Comparison of ENCODE assay signal across 23 cellular contexts in the genomic region with DNA sequence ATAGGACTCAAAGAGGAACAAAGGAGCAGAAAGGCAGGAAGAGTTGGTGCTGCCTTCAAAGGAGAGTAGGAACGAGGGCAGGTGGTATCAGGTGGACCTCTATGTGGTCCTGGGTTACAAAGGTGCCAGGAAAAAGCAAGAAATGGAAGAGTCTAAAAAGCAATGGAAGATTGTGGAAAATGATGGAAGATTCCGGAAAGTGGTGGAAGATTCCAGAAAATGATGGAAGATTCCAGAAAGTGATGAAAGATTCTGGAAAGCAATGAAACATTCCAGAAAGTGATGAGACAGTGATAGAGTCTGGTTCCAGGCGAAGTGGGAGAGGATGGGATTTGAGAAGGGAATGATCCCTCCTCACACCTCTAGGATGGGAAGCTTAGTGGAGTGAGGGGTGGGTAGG. TPM values are rescaled to one million over a fixed set of nuclear protein-coding genes. Genes with fewer than 3 reads are reported as not detected.
DNase-seq lines count a peak whose midpoint lies in the region; ATAC-seq, FAIRE-seq and TF ChIP-seq lines count a peak whose summit lies in the region.
"Had no signal": no experiment of that assay in that cellular context is flagged by ENCODE, and none has a peak within 500 bp of the region (broad histone marks: within the 10 kb centered on the region; RNA-seq: fewer than 3 reads in every experiment).

No MANE protein-coding gene starts in this region.

- no peak overlapping the region for H3K4me2 ChIP-seq in GM12878 (ENCODE audit: control insufficient read depth, insufficient read depth)

- H3K27ac ChIP-seq in GM12878 (ENCODE audit: control insufficient read depth, insufficient read depth) (no peak overlapping the region), vagina (peak overlapping the region; percentile 39), foreskin keratinocyte (no peak overlapping the region)

- no peak overlapping the region for H3K9ac ChIP-seq in GM12878 (ENCODE audit: control insufficient read depth, insufficient read depth, low read length)

- no peak for FAIRE-seq in GM12878 (lab: Jason Lieb, UNC)
- FAIRE-seq in bronchial epithelial cell (lab: Jason Lieb, UNC): peak; percentile 79
- FAIRE-seq: A204.1, GM12891 had no signal

- RAD21 ChIA-PET in GM12878 (lab: Charles Lee; ENCODE audit: unreplicated experiment): no interaction called here

- TF ChIP-seq RAD21 in GM12878 (IDR thresholded peaks at IDR 0.05; ENCODE audit: insufficient read depth, low read depth, low read length): no peak

- H3K27ac Mint-ChIP-seq in immature natural killer cell: no peak overlapping the region
- H3K27ac Mint-ChIP-seq: CD4-positive, CD25-positive, alpha-beta regulatory T cell; CD8-positive, alpha-beta memory T cell; HFFc6 had no signal

- no peak for TF ChIP-seq POLR2A in GM12878 (IDR thresholded peaks at IDR 0.05; ENCODE audit: low read depth, low read length)
- TF ChIP-seq POLR2A in vagina (IDR thresholded peaks at IDR 0.05): no peak

- SMC1A ChIA-PET in GM12878 (lab: Charles Lee; ENCODE audit: uncharacterized antibody, unreplicated experiment): no interaction called here

- no peak for TF ChIP-seq CTCF in GM12878 (IDR thresholded peaks at IDR 0.05 in 2 of 3, conservative IDR thresholded peaks at IDR 0.05 in 1 of 3; ENCODE audit: control insufficient read depth in 2 of 3, extremely low read depth in 1 of 3, insufficient read depth in 1 of 3, low read depth in 3 of 3, low read length in 3 of 3)
- TF ChIP-seq CTCF in bronchial epithelial cell (IDR thresholded peaks at IDR 0.05; ENCODE audit: insufficient read depth, low read length, severe bottlenecking): no peak
- no peak for TF ChIP-seq CTCF in vagina (IDR thresholded peaks at IDR 0.05)
- no peak for TF ChIP-seq CTCF in foreskin keratinocyte (conservative IDR thresholded peaks at IDR 0.05)

- CTCF ChIA-PET in GM12878 (lab: Yijun Ruan, JAX): no interaction called here

- intact Hi-C loops in GM12878 (cut with micrococcal nuclease; ENCODE audit: unreplicated experiment) (no loop called here), vagina (cut with DNase I) (no loop called here)

- no peaks in the 10 kb centered on the region for H3K79me2 ChIP-seq in GM12878 (ENCODE audit: control insufficient read depth, insufficient read depth, low read length)

- POLR2A ChIA-PET in GM12878 (lab: Charles Lee): interaction anchor here (1.0 kb wide), 1 partner anchor 15 kb away, joined by 3 read pairs; no protein-coding TSS in a partner anchor

- DNase-seq in GM12878 (ENCODE audit: low read depth, low spot score) (no peak), bronchial epithelial cell (ENCODE audit: low read depth) (no peak), left lobe of liver (ENCODE audit: low spot score) (no peak), vagina (ENCODE audit: extremely low spot score in 2 of 2) (no peak), immature natural killer cell (no peak), foreskin keratinocyte (no peak)
- DNase-seq: ACHN; BE2C; C1 segment of cervical spinal cord; CD4-positive, CD25-positive, alpha-beta regulatory T cell; CD8-positive, alpha-beta memory T cell; COR-L47; DMS 273 treated with DMSO at 0.1 percent for 48 hours; DMS53; DND-41; EL; GOT3; H7; HFFc6 had no signal

- no peak overlapping the region for H2AFZ ChIP-seq in GM12878 (ENCODE audit: control insufficient read depth, low read depth, low read length)

- no peaks in the 10 kb centered on the region for H3K4me1 Mint-ChIP-seq in immature natural killer cell
- H3K4me1 Mint-ChIP-seq: CD4-positive, CD25-positive, alpha-beta regulatory T cell; CD8-positive, alpha-beta memory T cell had no signal

- no peaks in the 10 kb centered on the region for H3K9me3 Mint-ChIP-seq in immature natural killer cell

- H3K27me3 ChIP-seq in GM12878 (replicated peaks in 1 of 2; ENCODE audit: control insufficient read depth in 2 of 2, insufficient read depth in 2 of 2, low read length in 1 of 2): no peaks in the 10 kb centered on the region
- no peaks in the 10 kb centered on the region for H3K27me3 ChIP-seq in bronchial epithelial cell (ENCODE audit: control insufficient read depth, insufficient read depth, low read length)
- no peaks in the 10 kb centered on the region for H3K27me3 ChIP-seq in vagina
- H3K27me3 ChIP-seq in foreskin keratinocyte: no peaks in the 10 kb centered on the region
- H3K27me3 ChIP-seq: BE2C had no signal

- H3K4me3 Mint-ChIP-seq in immature natural killer cell: no peak overlapping the region
- H3K4me3 Mint-ChIP-seq: CD4-positive, CD25-positive, alpha-beta regulatory T cell; CD8-positive, alpha-beta memory T cell; HFFc6 had no signal

- no peak for ATAC-seq in GM12878
- ATAC-seq in left lobe of liver: peak; percentile 32
- no peak for ATAC-seq in HG02571 (IDR thresholded peaks at IDR 0.05; ENCODE audit: unreplicated experiment)
- no peak for ATAC-seq in foreskin keratinocyte
- ATAC-seq: HCT116 had no signal

- no peaks in the 10 kb centered on the region for H3K4me1 ChIP-seq in GM12878 (ENCODE audit: control insufficient read depth, insufficient read depth, low read length)
- no peaks in the 10 kb centered on the region for H3K4me1 ChIP-seq in vagina
- H3K4me1 ChIP-seq in foreskin keratinocyte: no peaks in the 10 kb centered on the region
- H3K4me1 ChIP-seq: BE2C had no signal

- H3K36me3 ChIP-seq in GM12878 (ENCODE audit: control insufficient read depth in 2 of 2, insufficient read depth in 2 of 2, low read length in 1 of 2) (peaks cover 10 to 26% of the 10 kb centered on the region in 2 experiments), bronchial epithelial cell (ENCODE audit: control insufficient read depth, insufficient read depth, low read length) (no peaks in the 10 kb centered on the region), vagina (peaks cover 12 to 82% of the 10 kb centered on the region in 2 donors)

- H4K20me1 ChIP-seq in GM12878 (ENCODE audit: control insufficient read depth, insufficient read depth): no peaks in the 10 kb centered on the region

- peaks cover 0 to 3% (median 0%) of the 10 kb centered on the region in 3 donors for H3K36me3 Mint-ChIP-seq in immature natural killer cell
- H3K36me3 Mint-ChIP-seq: CD4-positive, CD25-positive, alpha-beta regulatory T cell had no signal

- peaks cover 0 to 2% (median 2%) of the 10 kb centered on the region in 3 donors for H3K27me3 Mint-ChIP-seq in immature natural killer cell (ENCODE audit: low read depth in 3 of 3)
- H3K27me3 Mint-ChIP-seq: CD4-positive, CD25-positive, alpha-beta regulatory T cell had no signal

- no peak overlapping the region for H3K4me3 ChIP-seq in GM12878
- H3K4me3 ChIP-seq in bronchial epithelial cell (ENCODE audit: low read depth, low read length): no peak overlapping the region
- no peak overlapping the region for H3K4me3 ChIP-seq in vagina

- H3K9me3 ChIP-seq in GM12878 (replicated peaks; ENCODE audit: control insufficient read depth, insufficient read depth, low read length) (peaks cover 11% of the 10 kb centered on the region), vagina (peaks cover 12% of the 10 kb centered on the region)
- H3K9me3 ChIP-seq: BE2C had no signal

- no TSS peak for BruUV-seq in GM12878 (replicated peaks; lab: Mats Ljungman, UMichigan)

- peak in 1 of 2 experiments; percentile 72; a peak in 1 of 4 replicates for TF ChIP-seq EP300 in GM12878 (IDR thresholded peaks at IDR 0.05; ENCODE audit: borderline replicate concordance in 1 of 2, control insufficient read depth in 1 of 2, low read depth in 2 of 2, low read length in 2 of 2)

- in situ Hi-C loops in GM12878 (cut with MboI): no loop called here

- WGBS in GM12878 (ENCODE audit: insufficient coverage, insufficient replicate concordance, low lambda C conversion rate, missing lambda C conversion rate): 47% methylated on average over 3 of the region's 3 CpGs

TF ChIP-seq in GM12878, 131 proteins besides CTCF, POLR2A, EP300 and RAD21:
- TF ChIP-seq, protein P1, sequence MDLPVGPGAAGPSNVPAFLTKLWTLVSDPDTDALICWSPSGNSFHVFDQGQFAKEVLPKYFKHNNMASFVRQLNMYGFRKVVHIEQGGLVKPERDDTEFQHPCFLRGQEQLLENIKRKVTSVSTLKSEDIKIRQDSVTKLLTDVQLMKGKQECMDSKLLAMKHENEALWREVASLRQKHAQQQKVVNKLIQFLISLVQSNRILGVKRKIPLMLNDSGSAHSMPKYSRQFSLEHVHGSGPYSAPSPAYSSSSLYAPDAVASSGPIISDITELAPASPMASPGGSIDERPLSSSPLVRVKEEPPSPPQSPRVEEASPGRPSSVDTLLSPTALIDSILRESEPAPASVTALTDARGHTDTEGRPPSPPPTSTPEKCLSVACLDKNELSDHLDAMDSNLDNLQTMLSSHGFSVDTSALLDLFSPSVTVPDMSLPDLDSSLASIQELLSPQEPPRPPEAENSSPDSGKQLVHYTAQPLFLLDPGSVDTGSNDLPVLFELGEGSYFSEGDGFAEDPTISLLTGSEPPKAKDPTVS (IDR thresholded peaks at IDR 0.05; ENCODE audit: low read depth, low read length): peak; percentile 100
- TF ChIP-seq POLR2AphosphoS2 (IDR thresholded peaks at IDR 0.05; ENCODE audit: low read depth, low read length): no peak

RNA-seq across cellular contexts. Expression of a gene that starts 55.3 kb away (rescaled TPM):
- 34.6 and 36.2 TPM in 2 replicates for total RNA-seq in GM12878 (2013; cell fraction: nucleolus; rRNA removed)
- total RNA-seq in GM12878 (2014; rRNA removed) (11.0 and 12.4 TPM in 2 replicates), GM12878 (2014; rRNA removed; fragmentation: Illumina TruSeq; extraction: Trizol) (10.9 and 11.4 TPM in 2 replicates), GM12878 (2021) (10.7 and 12.1 TPM in 2 replicates), bronchial epithelial cell (11.6 and 14.0 TPM in 2 replicates), left lobe of liver (3.0 TPM), vagina (10.1 TPM), foreskin keratinocyte (6.4 and 7.8 TPM in 2 replicates)
- 2.2 TPM for polyA plus RNA-seq in GM12878 (2011; ENCODE audit: low read depth)
- polyA plus RNA-seq in GM12878 (2011; rRNA removed) (10.4 and 11.8 TPM in 2 replicates), GM12878 (2014; fragmentation: Illumina TruSeq; extraction: Trizol) (4.8 and 5.0 TPM in 2 replicates), GM12878 (2014; fragmentation: Nextera tagmentation; extraction: Ambion mirVana) (1 to 10 TPM; 5.0 to 5.5 TPM), GM12878 (2014; rRNA removed) (3.8 and 3.9 TPM in 2 replicates), GM12878 (2016; fragmentation: Nextera tagmentation; extraction: Ambion mirVana) (1 to 10 TPM; 8.1 to 10.0 TPM), immature natural killer cell (1 to 10 TPM; 2.1 to 8.4 (median 2.4) TPM), foreskin keratinocyte (1.6 and 1.9 TPM in 2 replicates)
- polyA plus RNA-seq in GM12878 (2011; cell fraction: cytosol; rRNA removed): 7.2 and 7.4 TPM in 2 replicates
- 9.0 and 10.2 TPM in 2 replicates for polyA plus RNA-seq in GM12878 (2011; cell fraction: nucleus; rRNA removed)
- 3.2 and 3.9 TPM in 2 replicates for polyA plus RNA-seq in GM12878 (2012)
- polyA minus RNA-seq in GM12878 (2011; rRNA and poly(A)+ RNA removed): 24.1 and 29.0 TPM in 2 replicates
- 8.4 and 9.5 TPM in 2 replicates for polyA minus RNA-seq in GM12878 (2011; cell fraction: cytosol; rRNA and poly(A)+ RNA removed)
- polyA minus RNA-seq in GM12878 (2011; cell fraction: nucleus; rRNA and poly(A)+ RNA removed): 10.5 and 17.7 TPM in 2 replicates
